ENCODE assay signal across 1 cellular context in the genomic region with DNA sequence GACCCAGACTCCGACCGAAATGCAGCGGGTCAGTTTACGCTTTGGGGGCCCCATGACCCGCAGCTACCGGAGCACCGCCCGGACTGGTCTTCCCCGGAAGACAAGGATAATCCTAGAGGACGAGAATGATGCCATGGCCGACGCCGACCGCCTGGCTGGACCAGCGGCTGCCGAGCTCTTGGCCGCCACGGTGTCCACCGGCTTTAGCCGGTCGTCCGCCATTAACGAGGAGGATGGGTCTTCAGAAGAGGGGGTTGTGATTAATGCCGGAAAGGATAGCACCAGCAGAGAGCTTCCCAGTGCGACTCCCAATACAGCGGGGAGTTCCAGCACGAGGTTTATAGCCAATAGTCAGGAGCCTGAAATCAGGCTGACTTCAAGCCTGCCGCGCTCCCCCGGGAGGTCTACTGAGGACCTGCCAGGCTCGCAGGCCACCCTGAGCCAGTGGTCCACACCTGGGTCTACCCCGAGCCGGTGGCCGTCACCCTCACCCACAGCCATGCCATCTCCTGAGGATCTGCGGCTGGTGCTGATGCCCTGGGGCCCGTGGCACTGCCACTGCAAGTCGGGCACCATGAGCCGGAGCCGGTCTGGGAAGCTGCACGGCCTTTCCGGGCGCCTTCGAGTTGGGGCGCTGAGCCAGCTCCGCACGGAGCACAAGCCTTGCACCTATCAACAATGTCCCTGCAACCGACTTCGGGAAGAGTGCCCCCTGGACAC.
TF ChIP-seq lines count a peak whose summit lies in the region.

No MANE protein-coding gene starts in this region.

TF ChIP-seq in K562, 482 proteins besides CTCF, POLR2A, EP300 and RAD21 (continued from another document and continues in another):
- TF ChIP-seq AFF4 (CRISPR knock-in tag; IDR thresholded peaks at IDR 0.05): no peak
- TF ChIP-seq ZNF239 (CRISPR knock-in tag; IDR thresholded peaks at IDR 0.05): no peak
- TF ChIP-seq NFE2L1 (tag; IDR thresholded peaks at IDR 0.05; ENCODE audit: borderline replicate concordance, low read depth): no peak
- TF ChIP-seq NEUROD1 (IDR thresholded peaks at IDR 0.05; ENCODE audit: borderline replicate concordance, low read depth, low read length, partially characterized antibody): no peak
- TF ChIP-seq RBFOX2 (IDR thresholded peaks at IDR 0.05; ENCODE audit: low read depth, low read length): peak; percentile 58
- TF ChIP-seq LCOR (CRISPR knock-in tag; IDR thresholded peaks at IDR 0.05): no peak
- TF ChIP-seq, protein P1, sequence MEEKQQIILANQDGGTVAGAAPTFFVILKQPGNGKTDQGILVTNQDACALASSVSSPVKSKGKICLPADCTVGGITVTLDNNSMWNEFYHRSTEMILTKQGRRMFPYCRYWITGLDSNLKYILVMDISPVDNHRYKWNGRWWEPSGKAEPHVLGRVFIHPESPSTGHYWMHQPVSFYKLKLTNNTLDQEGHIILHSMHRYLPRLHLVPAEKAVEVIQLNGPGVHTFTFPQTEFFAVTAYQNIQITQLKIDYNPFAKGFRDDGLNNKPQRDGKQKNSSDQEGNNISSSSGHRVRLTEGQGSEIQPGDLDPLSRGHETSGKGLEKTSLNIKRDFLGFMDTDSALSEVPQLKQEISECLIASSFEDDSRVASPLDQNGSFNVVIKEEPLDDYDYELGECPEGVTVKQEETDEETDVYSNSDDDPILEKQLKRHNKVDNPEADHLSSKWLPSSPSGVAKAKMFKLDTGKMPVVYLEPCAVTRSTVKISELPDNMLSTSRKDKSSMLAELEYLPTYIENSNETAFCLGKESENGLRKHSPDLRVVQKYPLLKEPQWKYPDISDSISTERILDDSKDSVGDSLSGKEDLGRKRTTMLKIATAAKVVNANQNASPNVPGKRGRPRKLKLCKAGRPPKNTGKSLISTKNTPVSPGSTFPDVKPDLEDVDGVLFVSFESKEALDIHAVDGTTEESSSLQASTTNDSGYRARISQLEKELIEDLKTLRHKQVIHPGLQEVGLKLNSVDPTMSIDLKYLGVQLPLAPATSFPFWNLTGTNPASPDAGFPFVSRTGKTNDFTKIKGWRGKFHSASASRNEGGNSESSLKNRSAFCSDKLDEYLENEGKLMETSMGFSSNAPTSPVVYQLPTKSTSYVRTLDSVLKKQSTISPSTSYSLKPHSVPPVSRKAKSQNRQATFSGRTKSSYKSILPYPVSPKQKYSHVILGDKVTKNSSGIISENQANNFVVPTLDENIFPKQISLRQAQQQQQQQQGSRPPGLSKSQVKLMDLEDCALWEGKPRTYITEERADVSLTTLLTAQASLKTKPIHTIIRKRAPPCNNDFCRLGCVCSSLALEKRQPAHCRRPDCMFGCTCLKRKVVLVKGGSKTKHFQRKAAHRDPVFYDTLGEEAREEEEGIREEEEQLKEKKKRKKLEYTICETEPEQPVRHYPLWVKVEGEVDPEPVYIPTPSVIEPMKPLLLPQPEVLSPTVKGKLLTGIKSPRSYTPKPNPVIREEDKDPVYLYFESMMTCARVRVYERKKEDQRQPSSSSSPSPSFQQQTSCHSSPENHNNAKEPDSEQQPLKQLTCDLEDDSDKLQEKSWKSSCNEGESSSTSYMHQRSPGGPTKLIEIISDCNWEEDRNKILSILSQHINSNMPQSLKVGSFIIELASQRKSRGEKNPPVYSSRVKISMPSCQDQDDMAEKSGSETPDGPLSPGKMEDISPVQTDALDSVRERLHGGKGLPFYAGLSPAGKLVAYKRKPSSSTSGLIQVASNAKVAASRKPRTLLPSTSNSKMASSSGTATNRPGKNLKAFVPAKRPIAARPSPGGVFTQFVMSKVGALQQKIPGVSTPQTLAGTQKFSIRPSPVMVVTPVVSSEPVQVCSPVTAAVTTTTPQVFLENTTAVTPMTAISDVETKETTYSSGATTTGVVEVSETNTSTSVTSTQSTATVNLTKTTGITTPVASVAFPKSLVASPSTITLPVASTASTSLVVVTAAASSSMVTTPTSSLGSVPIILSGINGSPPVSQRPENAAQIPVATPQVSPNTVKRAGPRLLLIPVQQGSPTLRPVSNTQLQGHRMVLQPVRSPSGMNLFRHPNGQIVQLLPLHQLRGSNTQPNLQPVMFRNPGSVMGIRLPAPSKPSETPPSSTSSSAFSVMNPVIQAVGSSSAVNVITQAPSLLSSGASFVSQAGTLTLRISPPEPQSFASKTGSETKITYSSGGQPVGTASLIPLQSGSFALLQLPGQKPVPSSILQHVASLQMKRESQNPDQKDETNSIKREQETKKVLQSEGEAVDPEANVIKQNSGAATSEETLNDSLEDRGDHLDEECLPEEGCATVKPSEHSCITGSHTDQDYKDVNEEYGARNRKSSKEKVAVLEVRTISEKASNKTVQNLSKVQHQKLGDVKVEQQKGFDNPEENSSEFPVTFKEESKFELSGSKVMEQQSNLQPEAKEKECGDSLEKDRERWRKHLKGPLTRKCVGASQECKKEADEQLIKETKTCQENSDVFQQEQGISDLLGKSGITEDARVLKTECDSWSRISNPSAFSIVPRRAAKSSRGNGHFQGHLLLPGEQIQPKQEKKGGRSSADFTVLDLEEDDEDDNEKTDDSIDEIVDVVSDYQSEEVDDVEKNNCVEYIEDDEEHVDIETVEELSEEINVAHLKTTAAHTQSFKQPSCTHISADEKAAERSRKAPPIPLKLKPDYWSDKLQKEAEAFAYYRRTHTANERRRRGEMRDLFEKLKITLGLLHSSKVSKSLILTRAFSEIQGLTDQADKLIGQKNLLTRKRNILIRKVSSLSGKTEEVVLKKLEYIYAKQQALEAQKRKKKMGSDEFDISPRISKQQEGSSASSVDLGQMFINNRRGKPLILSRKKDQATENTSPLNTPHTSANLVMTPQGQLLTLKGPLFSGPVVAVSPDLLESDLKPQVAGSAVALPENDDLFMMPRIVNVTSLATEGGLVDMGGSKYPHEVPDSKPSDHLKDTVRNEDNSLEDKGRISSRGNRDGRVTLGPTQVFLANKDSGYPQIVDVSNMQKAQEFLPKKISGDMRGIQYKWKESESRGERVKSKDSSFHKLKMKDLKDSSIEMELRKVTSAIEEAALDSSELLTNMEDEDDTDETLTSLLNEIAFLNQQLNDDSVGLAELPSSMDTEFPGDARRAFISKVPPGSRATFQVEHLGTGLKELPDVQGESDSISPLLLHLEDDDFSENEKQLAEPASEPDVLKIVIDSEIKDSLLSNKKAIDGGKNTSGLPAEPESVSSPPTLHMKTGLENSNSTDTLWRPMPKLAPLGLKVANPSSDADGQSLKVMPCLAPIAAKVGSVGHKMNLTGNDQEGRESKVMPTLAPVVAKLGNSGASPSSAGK (IDR thresholded peaks at IDR 0.05): peak; percentile 60
- TF ChIP-seq ZBTB5 (IDR thresholded peaks at IDR 0.05): no peak
- no peak for TF ChIP-seq BCLAF1 (IDR thresholded peaks at IDR 0.05; ENCODE audit: borderline replicate concordance in 1 of 2, control insufficient read depth in 1 of 2, low read depth in 2 of 2, low read length in 1 of 2)
- no peak for TF ChIP-seq POU5F1 (IDR thresholded peaks at IDR 0.05; ENCODE audit: borderline replicate concordance, low read depth, low read length, partially characterized antibody)
- TF ChIP-seq TAL1 (IDR thresholded peaks at IDR 0.05): no peak
- TF ChIP-seq POLR2G (IDR thresholded peaks at IDR 0.05; ENCODE audit: low read depth, low read length): peak; percentile 78
- no peak for TF ChIP-seq MITF (IDR thresholded peaks at IDR 0.05)
- TF ChIP-seq ZNF766 (CRISPR knock-in tag; conservative IDR thresholded peaks at IDR 0.05): no peak
- no peak for TF ChIP-seq KAT8 (IDR thresholded peaks at IDR 0.05; ENCODE audit: low read depth)
- TF ChIP-seq ZBTB9 (CRISPR knock-in tag; IDR thresholded peaks at IDR 0.05): no peak
- TF ChIP-seq ZNF133 (CRISPR knock-in tag; IDR thresholded peaks at IDR 0.05): no peak
- TF ChIP-seq FOXP1 (CRISPR knock-in tag; IDR thresholded peaks at IDR 0.05): peak; percentile 27; the same call in 1 of the 2 replicates
- no peak for TF ChIP-seq NFIX (CRISPR knock-in tag; IDR thresholded peaks at IDR 0.05; ENCODE audit: low read depth)
